Comparison of ENCODE assay signal across 17 cellular contexts in genomic region chr2:222179592-222179991, GRCh38.
DNase-seq lines count a peak whose midpoint lies in the region; ATAC-seq and TF ChIP-seq lines count a peak whose summit lies in the region.
"Had no signal": no experiment of that assay in that cellular context is flagged by ENCODE, and none has a peak within 500 bp of the region (broad histone marks: within the 10 kb centered on the region; RNA-seq: fewer than 3 reads in every experiment).

No MANE protein-coding gene starts in this region.

- H3K27ac ChIP-seq in HEK293 (ENCODE audit: extremely low read depth, low read depth, low read length) (no peak overlapping the region), lower lobe of right lung (no peak overlapping the region)
- H3K27ac ChIP-seq: HL-60 had no signal

- H3K4me3 Mint-ChIP-seq in glutamatergic neuron (ENCODE audit: unreplicated experiment): no peak overlapping the region
- H3K4me3 Mint-ChIP-seq: CD4-positive, alpha-beta T cell had no signal

- no peaks in the 10 kb centered on the region for H3K27me3 Mint-ChIP-seq in glutamatergic neuron (ENCODE audit: unreplicated experiment)

- TF ChIP-seq CTCF in HEK293 (tag by site-specific recombination; IDR thresholded peaks at IDR 0.05) (no peak), glutamatergic neuron (IDR thresholded peaks at IDR 0.05; ENCODE audit: partially characterized antibody, unreplicated experiment) (no peak), lower lobe of right lung (IDR thresholded peaks at IDR 0.05) (no peak)

- intact Hi-C loops in lower lobe of right lung (cut with DNase I): no loop called here

- DNase-seq in NCI-H1417 (lab: John Stamatoyannopoulos, UW) (peak; percentile 31 to 85 (median 32)), NCI-H1417 treated with DMSO at 0.1 percent for 48 hours (lab: John Stamatoyannopoulos, UW) (no peak), NCI-H2029 treated with DMSO at 0.1 percent for 48 hours (lab: John Stamatoyannopoulos, UW) (peak; percentile 40), NCI-H510A (lab: John Stamatoyannopoulos, UW) (peak; percentile 28), glutamatergic neuron (no peak), HuH-7 (ENCODE audit: low spot score) (no peak), lower lobe of right lung (no peak)
- DNase-seq: Calu3; CD4-positive, alpha-beta T cell; IMR-90; NCI-H524; SHP77 treated with DMSO at 0.1 percent for 48 hours; T-helper 1 cell; T1000 had no signal

- no peaks in the 10 kb centered on the region for H3K9me3 Mint-ChIP-seq in glutamatergic neuron (ENCODE audit: unreplicated experiment)

- no peaks in the 10 kb centered on the region for H3K9me3 ChIP-seq in HEK293 (ENCODE audit: control insufficient read depth, insufficient read depth, low read depth, low read length)
- H3K9me3 ChIP-seq in lower lobe of right lung: no peaks in the 10 kb centered on the region

- H3K27me3 ChIP-seq in lower lobe of right lung (ENCODE audit: low read depth): no peaks in the 10 kb centered on the region

- POLR2A ChIA-PET in HEK293 (lab: Yijun Ruan, JAX): no interaction called here

- no peak for ATAC-seq in lower lobe of right lung
- ATAC-seq: SK-N-SH treated with all-trans-retinoic acid at 6 μM for 48 hours had no signal

- CTCF ChIA-PET in HEK293 (lab: Yijun Ruan, JAX): interaction anchor here (0.9 kb wide), 1 partner anchor 134 kb away, joined by 9 read pairs; no protein-coding TSS in a partner anchor

- H3K27ac Mint-ChIP-seq in glutamatergic neuron (ENCODE audit: unreplicated experiment): no peak overlapping the region
- H3K27ac Mint-ChIP-seq: CD4-positive, alpha-beta T cell had no signal

- no peaks in the 10 kb centered on the region for H3K4me1 Mint-ChIP-seq in glutamatergic neuron (ENCODE audit: low read depth, unreplicated experiment)

- H3K4me1 ChIP-seq in HEK293 (ENCODE audit: control insufficient read depth, insufficient read depth, low read length): peaks cover 28% of the 10 kb centered on the region
- H3K4me1 ChIP-seq in lower lobe of right lung: no peaks in the 10 kb centered on the region

- H3K36me3 ChIP-seq in HEK293 (ENCODE audit: control insufficient read depth in 2 of 2, insufficient read depth in 1 of 2, low read length in 2 of 2) (no peaks in the 10 kb centered on the region), lower lobe of right lung (no peaks in the 10 kb centered on the region)

- no peak overlapping the region for H3K4me3 ChIP-seq in HEK293 (ENCODE audit: low read depth, low read length)
- no peak overlapping the region for H3K4me3 ChIP-seq in lower lobe of right lung

- no peaks in the 10 kb centered on the region for H3K36me3 Mint-ChIP-seq in glutamatergic neuron (ENCODE audit: unreplicated experiment)

TF ChIP-seq in HEK293, 187 proteins besides CTCF, POLR2A, EP300 and RAD21:
- TF ChIP-seq FEZF1 (tag by site-specific recombination; IDR thresholded peaks at IDR 0.05) (peak; percentile 52), PRDM6 (tag by site-specific recombination; IDR thresholded peaks at IDR 0.05) (no peak), OSR2 (tag by site-specific recombination; IDR thresholded peaks at IDR 0.05) (peak; percentile 36; the same call in 1 of the 2 replicates), ZNF843 (tag by site-specific recombination; IDR thresholded peaks at IDR 0.05) (0 out of 2 replicates have a peak, but pooled peaks have one; percentile 23)

Comparison
In these comparisons a context has a peak if more than half of its experiments do, and no peak if none do; other contexts are left out.
1. DNase-seq: peak in NCI-H1417 (3 of 3), NCI-H2029 treated with DMSO at 0.1 percent for 48 hours (single experiment) and NCI-H510A (single experiment); none in NCI-H1417 treated with DMSO at 0.1 percent for 48 hours (single experiment), glutamatergic neuron (single experiment), HuH-7 (single experiment) and lower lobe of right lung (single experiment).